18 cellular contexts compared by ENCODE assay signal in the genomic region with DNA sequence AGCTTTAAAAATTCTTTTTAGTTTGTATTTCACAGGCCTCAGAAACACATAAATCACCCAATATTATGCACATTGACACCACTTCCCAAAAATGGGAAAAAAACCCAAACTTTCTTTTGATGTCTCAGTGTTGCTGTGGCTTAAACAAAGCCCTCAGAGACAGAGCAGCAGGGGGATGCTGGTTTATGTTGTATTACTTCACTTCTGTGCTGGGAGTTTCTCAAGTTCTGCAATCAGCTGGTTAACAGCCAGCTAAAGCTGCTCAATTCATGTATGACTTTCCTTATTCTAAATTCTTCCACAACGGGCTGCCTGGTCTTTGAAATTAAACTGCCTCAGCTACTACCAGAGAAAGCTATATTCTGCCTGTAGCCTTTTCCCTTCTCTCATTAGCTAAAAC. TPM values are rescaled to one million over a fixed set of nuclear protein-coding genes. Genes with fewer than 3 reads are reported as not detected.
DNase-seq lines count a peak whose midpoint lies in the region; ATAC-seq, FAIRE-seq and TF ChIP-seq lines count a peak whose summit lies in the region.
"Had no signal": no experiment of that assay in that cellular context is flagged by ENCODE, and none has a peak within 500 bp of the region (broad histone marks: within the 10 kb centered on the region; RNA-seq: fewer than 3 reads in every experiment).

No MANE protein-coding gene starts in this region.

- no peak for FAIRE-seq in A549 (lab: Jason Lieb, UNC)
- FAIRE-seq: islet of Langerhans had no signal

- no peak overlapping the region for H2BK12ac ChIP-seq in neuronal stem cell (ENCODE audit: low read length)

- 11% methylated on average over 1 of the region's 1 CpG for WGBS in A549 (ENCODE audit: missing lambda C conversion rate)
- WGBS in neuronal stem cell (ENCODE audit: extremely low coverage in 2 of 2, insufficient read length in 2 of 2, insufficient replicate concordance in 1 of 2), 2 donors: no CpG with 5 or more reads among the region's 1 CpG

- H3K27ac ChIP-seq in A549: peak overlapping the region; percentile 75 to 84
- peak overlapping the region; percentile 78 to 86 for H3K27ac ChIP-seq in ascending aorta
- no peak overlapping the region for H3K27ac ChIP-seq in neuronal stem cell (replicated peaks; ENCODE audit: low read length)
- H3K27ac ChIP-seq: testis had no signal

- TF ChIP-seq POLR2A in A549 (IDR thresholded peaks at IDR 0.05; ENCODE audit: low read length): no peak

- H3K9me3 ChIP-seq in A549 (no peaks in the 10 kb centered on the region), ascending aorta (no peaks in the 10 kb centered on the region), neuronal stem cell (replicated peaks in 1 of 2; ENCODE audit: control insufficient read depth in 2 of 2, insufficient read depth in 1 of 2, low read depth in 1 of 2, low read length in 2 of 2) (no peaks in the 10 kb centered on the region)
- H3K9me3 ChIP-seq: testis had no signal

- H4K91ac ChIP-seq in neuronal stem cell (ENCODE audit: low read depth, low read length, poor library complexity): no peak overlapping the region

- H3K9ac ChIP-seq in neuronal stem cell (ENCODE audit: low read depth, low read length, poor library complexity): no peak overlapping the region

- TF ChIP-seq CTCF in A549 (IDR thresholded peaks at IDR 0.05) (no peak), ascending aorta (IDR thresholded peaks at IDR 0.05) (no peak), foreskin fibroblast (IDR thresholded peaks at IDR 0.05; ENCODE audit: low read depth, low read length) (no peak)

- POLR2A ChIA-PET in A549 (lab: Yijun Ruan, JAX): no interaction called here

- peak overlapping the region; percentile 64 for H2AFZ ChIP-seq in neuronal stem cell (ENCODE audit: low read length)

- peak in 1 of 2 experiments; percentile 41; a peak in 3 of 6 replicates for ATAC-seq in A549
- no peak for ATAC-seq in GM18909 (IDR thresholded peaks at IDR 0.05; ENCODE audit: poor library complexity, unreplicated experiment)
- no peak for ATAC-seq in GM19328 (IDR thresholded peaks at IDR 0.05; ENCODE audit: unreplicated experiment)
- no peak for ATAC-seq in HG03439 (IDR thresholded peaks at IDR 0.05; ENCODE audit: unreplicated experiment)
- ATAC-seq: activated CD8-positive, alpha-beta T cell treated with anti-CD3 and anti-CD28 coated beads, Interleukin-2, amount 10 ng/mL, durations not matched to agents 7 days and 5 days; esophagus mucosa had no signal

- H2BK120ac ChIP-seq in neuronal stem cell (ENCODE audit: low read depth, low read length): no peak overlapping the region

- H3K36me3 ChIP-seq in ascending aorta: no peaks in the 10 kb centered on the region
- H3K36me3 ChIP-seq in neuronal stem cell (replicated peaks in 1 of 2; ENCODE audit: control insufficient read depth in 2 of 2, insufficient read depth in 2 of 2, low read length in 2 of 2): no peaks in the 10 kb centered on the region

- DNase-seq in A549 (ENCODE audit: low read depth in 1 of 2, low spot score in 1 of 2) (no peak), ascending aorta (ENCODE audit: low spot score in 2 of 2) (no peak), foreskin fibroblast (peak; percentile 42 to 69), neuronal stem cell (ENCODE audit: low spot score) (no peak), NCI-H2227 (lab: John Stamatoyannopoulos, UW; ENCODE audit: unreplicated experiment) (no peak)
- DNase-seq: activated CD8-positive, alpha-beta T cell treated with anti-CD3 and anti-CD28 coated beads, Interleukin-2, amount 10 ng/mL, durations not matched to agents 7 days and 5 days; activated gamma-delta T cell treated with Interleukin-2 at 50 U/mL for 16 hours; KG1; NCI-H1930; NCI-H526 treated with DMSO at 0.1 percent for 48 hours; T1000; testis had no signal

- H3K4me1 ChIP-seq in A549 (peaks cover 39% of the 10 kb centered on the region), ascending aorta (peaks cover 0 to 25% of the 10 kb centered on the region in 2 donors), neuronal stem cell (ENCODE audit: control insufficient read depth in 2 of 2, insufficient read depth in 1 of 2, low read depth in 1 of 2, low read length in 2 of 2) (peaks cover 5 to 10% of the 10 kb centered on the region in 2 donors)
- H3K4me1 ChIP-seq: testis had no signal

- CTCF ChIA-PET in A549 (lab: Yijun Ruan, JAX): no interaction called here

- TF ChIP-seq EP300 in A549 (IDR thresholded peaks at IDR 0.05): no peak

- no peak overlapping the region for H2BK15ac ChIP-seq in neuronal stem cell (ENCODE audit: low read length)

- no peak overlapping the region for H2BK5ac ChIP-seq in neuronal stem cell (ENCODE audit: low read length)

- H3K27me3 ChIP-seq in ascending aorta (no peaks in the 10 kb centered on the region), neuronal stem cell (ENCODE audit: control insufficient read depth in 3 of 3, insufficient read depth in 3 of 3, low read depth in 1 of 3, low read length in 3 of 3) (no peaks in the 10 kb centered on the region)
- H3K27me3 ChIP-seq: testis had no signal

- no peak overlapping the region for H3K4ac ChIP-seq in neuronal stem cell (ENCODE audit: low read length)

- no peak overlapping the region for H4K8ac ChIP-seq in neuronal stem cell (ENCODE audit: low read depth, low read length)

- intact Hi-C loops in ascending aorta (cut with DNase I): no loop called here

- H3K4me2 ChIP-seq in A549: peak overlapping the region; percentile 78
- H3K4me2 ChIP-seq in neuronal stem cell (ENCODE audit: insufficient read depth, low read length, poor library complexity, severe bottlenecking): no peak overlapping the region

- no peak overlapping the region for H3K14ac ChIP-seq in neuronal stem cell (ENCODE audit: low read length)

- no peak overlapping the region for H2AK5ac ChIP-seq in neuronal stem cell (ENCODE audit: low read depth, low read length)

- H3K4me3 ChIP-seq in A549 (no peak overlapping the region), ascending aorta (peak overlapping the region; percentile 42 to 62), foreskin fibroblast (ENCODE audit: low read depth in 1 of 2, low read length in 2 of 2) (no peak overlapping the region), neuronal stem cell (ENCODE audit: low read length in 2 of 2) (no peak overlapping the region)
- H3K4me3 ChIP-seq: testis had no signal

- no peak for TF ChIP-seq RAD21 in A549 (conservative IDR thresholded peaks at IDR 0.05 in 1 of 2, IDR thresholded peaks at IDR 0.05 in 1 of 2)

- no peak overlapping the region for H3K18ac ChIP-seq in neuronal stem cell (ENCODE audit: low read length)

- H3K23ac ChIP-seq in neuronal stem cell (ENCODE audit: low read depth, low read length, poor library complexity): no peak overlapping the region

- H3K79me1 ChIP-seq in neuronal stem cell (ENCODE audit: low read depth, low read length): no peaks in the 10 kb centered on the region

TF ChIP-seq in A549, 52 proteins besides CTCF, POLR2A, EP300 and RAD21:
- no peak for TF ChIP-seq CBX2 (IDR thresholded peaks at IDR 0.05; ENCODE audit: borderline replicate concordance, low read depth)
- no peak for TF ChIP-seq SMC3 (IDR thresholded peaks at IDR 0.05)
- TF ChIP-seq, protein P1, sequence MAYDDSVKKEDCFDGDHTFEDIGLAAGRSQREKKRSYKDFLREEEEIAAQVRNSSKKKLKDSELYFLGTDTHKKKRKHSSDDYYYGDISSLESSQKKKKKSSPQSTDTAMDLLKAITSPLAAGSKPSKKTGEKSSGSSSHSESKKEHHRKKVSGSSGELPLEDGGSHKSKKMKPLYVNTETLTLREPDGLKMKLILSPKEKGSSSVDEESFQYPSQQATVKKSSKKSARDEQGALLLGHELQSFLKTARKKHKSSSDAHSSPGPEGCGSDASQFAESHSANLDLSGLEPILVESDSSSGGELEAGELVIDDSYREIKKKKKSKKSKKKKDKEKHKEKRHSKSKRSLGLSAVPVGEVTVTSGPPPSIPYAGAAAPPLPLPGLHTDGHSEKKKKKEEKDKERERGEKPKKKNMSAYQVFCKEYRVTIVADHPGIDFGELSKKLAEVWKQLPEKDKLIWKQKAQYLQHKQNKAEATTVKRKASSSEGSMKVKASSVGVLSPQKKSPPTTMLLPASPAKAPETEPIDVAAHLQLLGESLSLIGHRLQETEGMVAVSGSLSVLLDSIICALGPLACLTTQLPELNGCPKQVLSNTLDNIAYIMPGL (CRISPR knock-in tag; IDR thresholded peaks at IDR 0.05; ENCODE audit: borderline replicate concordance): no peak
- TF ChIP-seq RFX5 (IDR thresholded peaks at IDR 0.05): no peak
- TF ChIP-seq ATOH8 (CRISPR knock-in tag; IDR thresholded peaks at IDR 0.05; ENCODE audit: low read depth): no peak
- TF ChIP-seq RNF2 (IDR thresholded peaks at IDR 0.05; ENCODE audit: borderline replicate concordance, low read depth): no peak
- TF ChIP-seq MAZ (IDR thresholded peaks at IDR 0.05; ENCODE audit: borderline replicate concordance, low read depth, low read length): no peak
- TF ChIP-seq HOXA7 (CRISPR knock-in tag; IDR thresholded peaks at IDR 0.05): no peak
- no peak for TF ChIP-seq CBX8 (IDR thresholded peaks at IDR 0.05)
- no peak for TF ChIP-seq KDM5A (IDR thresholded peaks at IDR 0.05)
- TF ChIP-seq MYC (IDR thresholded peaks at IDR 0.05; ENCODE audit: borderline replicate concordance, low read length): no peak
- TF ChIP-seq PBX3 (IDR thresholded peaks at IDR 0.05): no peak

RNA-seq across cellular contexts. Expression of gene FILIP1, which starts 5.6 kb away (rescaled TPM):
- polyA plus RNA-seq in A549 (2011; rRNA removed): 15.5 and 15.6 TPM in 2 replicates
- polyA plus RNA-seq in A549 (2012; cell fraction: cytosol; rRNA removed): 1.7 and 1.8 TPM in 2 replicates
- polyA plus RNA-seq in A549 (2012; cell fraction: nucleus; rRNA removed): 1.9 and 2.6 TPM in 2 replicates
- polyA plus RNA-seq in A549 (2017; fragmentation: RNase III; extraction: RNeasy Plus Mini Kit Qiagen cat#74134 plus additional on column Dnase treatment): 1.7 to 2.3 TPM (median 1.9 TPM) in 3 replicates
- polyA minus RNA-seq in A549 (2011; rRNA and poly(A)+ RNA removed): 12.0 and 12.9 TPM in 2 replicates
- total RNA-seq in ascending aorta: 13.6 TPM
- 31.5 TPM for polyA plus RNA-seq in neuronal stem cell (2013, experiment 1 of 2)
- polyA plus RNA-seq in neuronal stem cell (2013, experiment 2 of 2): 30.6 TPM
- total RNA-seq: activated CD8-positive, alpha-beta T cell treated with anti-CD3 and anti-CD28 coated beads, Interleukin-2, amount 10 ng/mL, durations not matched to agents 7 days and 5 days; RPMI7951 had no signal

Comparison
In these comparisons a context has a peak if more than half of its experiments do, and no peak if none do; other contexts are left out.
1. DNase-seq: peak in foreskin fibroblast (2 of 2); none in A549 (0 of 2), ascending aorta (0 of 2), neuronal stem cell (single experiment) and NCI-H2227 (single experiment).
2. H3K4me3 ChIP-seq: peak in ascending aorta (2 of 2); none in A549 (single experiment), foreskin fibroblast (0 of 2) and neuronal stem cell (0 of 2).